ENCODE assay signal across 13 cellular contexts in genomic region chr6:153150767-153151440, GRCh38. TPM values are rescaled to one million over a fixed set of nuclear protein-coding genes. Genes with fewer than 3 reads are reported as not detected.
DNase-seq lines count a peak whose midpoint lies in the region; ATAC-seq and TF ChIP-seq lines count a peak whose summit lies in the region.
"Had no signal": no experiment of that assay in that cellular context is flagged by ENCODE, and none has a peak within 500 bp of the region (broad histone marks: within the 10 kb centered on the region; RNA-seq: fewer than 3 reads in every experiment).

No MANE protein-coding gene starts in this region.

- DNase-seq in BJ (ENCODE audit: low read depth): no peak
- DNase-seq in NCI-H146 treated with DMSO at 0.1 percent for 48 hours (lab: John Stamatoyannopoulos, UW; ENCODE audit: unreplicated experiment): peak; percentile 86
- no peak for DNase-seq in RWPE2 (ENCODE audit: low spot score)
- DNase-seq in kidney tubule cell (ENCODE audit: low spot score): peak; percentile 90
- DNase-seq in activated CD8-positive, alpha-beta memory T cell treated with anti-CD3 and anti-CD28 coated beads, Interleukin-2, amount 50 U/mL, for 48 hours: no peak
- DNase-seq in thyroid gland: no peak
- no peak for DNase-seq in T-helper 17 cell
- no peak for DNase-seq in lower leg skin (ENCODE audit: low spot score in 2 of 2)
- DNase-seq: WERI-Rb-1 had no signal

- ATAC-seq in RWPE2 (ENCODE audit: low read depth): peak; percentile 76
- ATAC-seq in T-helper 17 cell: no peak
- ATAC-seq: HCT116 had no signal

- H3K9me3 ChIP-seq in RWPE2 (ENCODE audit: severe bottlenecking) (no peaks in the 10 kb centered on the region), thyroid gland (no peaks in the 10 kb centered on the region), T-helper 17 cell (ENCODE audit: control insufficient read depth, low read length, poor library complexity, severe bottlenecking) (no peaks in the 10 kb centered on the region)

- 74 to 76% methylated on average over 18 to 20 of the region's 20 CpGs for WGBS in thyroid gland, 2 donors
- WGBS in lower leg skin, 2 donors: 73 to 82% methylated on average over 20 of the region's 20 CpGs

- peak overlapping the region; percentile 14; the same call in 1 of the 2 replicates for H3K4me3 ChIP-seq in BJ (ENCODE audit: low read depth, low read length)
- H3K4me3 ChIP-seq in RWPE2 (ENCODE audit: severe bottlenecking): peak overlapping the region; percentile 10
- H3K4me3 ChIP-seq in thyroid gland (replicated peaks in 1 of 3): no peak overlapping the region
- no peak overlapping the region for H3K4me3 ChIP-seq in lower leg skin (ENCODE audit: low read depth, poor library complexity, severe bottlenecking)

- no peaks in the 10 kb centered on the region for H3K27me3 Mint-ChIP-seq in T-helper 17 cell
- H3K27me3 Mint-ChIP-seq: stimulated activated naive CD8-positive, alpha-beta T cell treated with anti-CD3 and anti-CD28 coated beads, Interleukin-15, Interleukin-2, amounts not matched to agents 100 ng/mL and 50 ng/mL, for 24 hours had no signal

- H3K4me1 ChIP-seq in RWPE2 (ENCODE audit: insufficient read depth, poor library complexity, severe bottlenecking): no peaks in the 10 kb centered on the region
- H3K4me1 ChIP-seq in thyroid gland: no peaks in the 10 kb centered on the region

- H3K36me3 ChIP-seq in BJ (ENCODE audit: control insufficient read depth, insufficient read depth, low read length): no peaks in the 10 kb centered on the region
- H3K36me3 ChIP-seq in RWPE2 (ENCODE audit: low read depth): no peaks in the 10 kb centered on the region
- no peaks in the 10 kb centered on the region for H3K36me3 ChIP-seq in thyroid gland
- H3K36me3 ChIP-seq: WERI-Rb-1 had no signal

- POLR2A ChIA-PET in BJ (lab: Charles Lee): no interaction called here

- H3K4me1 Mint-ChIP-seq in T-helper 17 cell: no peaks in the 10 kb centered on the region

- intact Hi-C loops in thyroid gland (cut with DNase I) (no loop called here), lower leg skin (cut with DNase I; ENCODE audit: low total_unique reads) (no loop called here)

- TF ChIP-seq CTCF in BJ (IDR thresholded peaks at IDR 0.05; ENCODE audit: insufficient read depth, low read depth, low read length): no peak
- no peak for TF ChIP-seq CTCF in RWPE2 (IDR thresholded peaks at IDR 0.05; ENCODE audit: poor library complexity, severe bottlenecking)
- no peak for TF ChIP-seq CTCF in thyroid gland (IDR thresholded peaks at IDR 0.05)
- TF ChIP-seq CTCF in lower leg skin (IDR thresholded peaks at IDR 0.05): no peak

- peaks cover 2% of the 10 kb centered on the region; the same call in 1 of the 2 replicates for H3K27me3 ChIP-seq in BJ (ENCODE audit: control insufficient read depth, insufficient read depth, low read length)
- H3K27me3 ChIP-seq in RWPE2 (ENCODE audit: insufficient read depth, poor library complexity, severe bottlenecking): no peaks in the 10 kb centered on the region
- no peaks in the 10 kb centered on the region for H3K27me3 ChIP-seq in thyroid gland

- no peaks in the 10 kb centered on the region for H3K36me3 Mint-ChIP-seq in T-helper 17 cell (ENCODE audit: low read depth)

- CTCF ChIA-PET in BJ (lab: Yijun Ruan, JAX): interaction anchor here (1.0 kb wide), 1 partner anchor 13 kb away, joined by 4 read pairs; no protein-coding TSS in a partner anchor

- no peak overlapping the region for H3K27ac Mint-ChIP-seq in T-helper 17 cell
- H3K27ac Mint-ChIP-seq: dendritic cell treated with granulocyte-macrophage colony-stimulating factor and Interleukin-4, amounts not matched to agents 40 ng/mL and 50 ng/mL, for 4 days; stimulated activated naive CD8-positive, alpha-beta T cell treated with anti-CD3 and anti-CD28 coated beads, Interleukin-15, Interleukin-2, amounts not matched to agents 100 ng/mL and 50 ng/mL, for 24 hours had no signal

- H3K27ac ChIP-seq in RWPE2 (ENCODE audit: poor library complexity, severe bottlenecking) (no peak overlapping the region), thyroid gland (no peak overlapping the region)
- H3K27ac ChIP-seq: WERI-Rb-1 had no signal

- no peak overlapping the region for H3K4me3 Mint-ChIP-seq in T-helper 17 cell
- H3K4me3 Mint-ChIP-seq: dendritic cell treated with granulocyte-macrophage colony-stimulating factor and Interleukin-4, amounts not matched to agents 40 ng/mL and 50 ng/mL, for 4 days; stimulated activated naive CD8-positive, alpha-beta T cell treated with anti-CD3 and anti-CD28 coated beads, Interleukin-15, Interleukin-2, amounts not matched to agents 100 ng/mL and 50 ng/mL, for 24 hours had no signal

- TF ChIP-seq POLR2A in thyroid gland (IDR thresholded peaks at IDR 0.05) (no peak), lower leg skin (IDR thresholded peaks at IDR 0.05) (no peak)

RNA-seq across cellular contexts. Expression of gene RGS17, which starts 19.8 kb away (rescaled TPM):
- 0.09 and 0.12 TPM in 2 replicates for polyA plus RNA-seq in BJ (2011; rRNA removed)
- 0.05 and 0.09 TPM in 2 replicates for polyA minus RNA-seq in BJ (2011; rRNA and poly(A)+ RNA removed)
- total RNA-seq in thyroid gland (10 to 100 TPM in 1 of 4 donors, 1 to 10 TPM in 3; 1.2 to 18.6 (median 3.4) TPM), T-helper 17 cell (not detected), lower leg skin (under 1 TPM in 2 of 4 donors, not detected in 2; 0.08 to 0.16 TPM)
- total RNA-seq: mononuclear cell had no signal

Comparison
In these comparisons a context has a peak if more than half of its experiments do, and no peak if none do; other contexts are left out.
1. DNase-seq: peak in NCI-H146 treated with DMSO at 0.1 percent for 48 hours (single experiment) and kidney tubule cell (single experiment); none in BJ (single experiment), RWPE2 (single experiment), activated CD8-positive, alpha-beta memory T cell treated with anti-CD3 and anti-CD28 coated beads, Interleukin-2, amount 50 U/mL, for 48 hours (single experiment), thyroid gland (0 of 2), T-helper 17 cell (0 of 3) and lower leg skin (0 of 2).
2. H3K4me3 ChIP-seq: peak in BJ (single experiment) and RWPE2 (single experiment); none in thyroid gland (0 of 3) and lower leg skin (single experiment).